Comparison of ENCODE assay signal across 14 cellular contexts in genomic region chr20:56412949-56413348, GRCh38. TPM values are rescaled to one million over a fixed set of nuclear protein-coding genes. Genes with fewer than 3 reads are reported as not detected.
DNase-seq lines count a peak whose midpoint lies in the region; ATAC-seq and TF ChIP-seq lines count a peak whose summit lies in the region.
"Had no signal": no experiment of that assay in that cellular context is flagged by ENCODE, and none has a peak within 500 bp of the region (broad histone marks: within the 10 kb centered on the region; RNA-seq: fewer than 3 reads in every experiment).

No MANE protein-coding gene starts in this region.

- peaks cover 10% of the 10 kb centered on the region for H3K9me3 Mint-ChIP-seq in T-helper 1 cell treated with Interleukin-12 subunit alpha and Interleukin-12 subunit beta and Interleukin-4 antibody, amounts not matched to agents 30 μg/mL and 1 μg/mL, for 36 hours
- no peaks in the 10 kb centered on the region for H3K9me3 Mint-ChIP-seq in activated CD4-positive, alpha-beta memory T cell treated with anti-CD3 and anti-CD28 coated beads for 36 hours

- H3K4me1 Mint-ChIP-seq in T-helper 1 cell treated with Interleukin-12 subunit alpha and Interleukin-12 subunit beta and Interleukin-4 antibody, amounts not matched to agents 30 μg/mL and 1 μg/mL, for 36 hours (ENCODE audit: low read depth) = peaks cover 41% of the 10 kb centered on the region
- peaks cover 70% of the 10 kb centered on the region for H3K4me1 Mint-ChIP-seq in activated CD4-positive, alpha-beta memory T cell treated with anti-CD3 and anti-CD28 coated beads for 36 hours (ENCODE audit: low read depth)

- CTCF ChIA-PET in activated CD4-positive, alpha-beta memory T cell treated with anti-CD3 and anti-CD28 coated beads for 36 hours (lab: Charles Lee) = interaction anchor here (1.5 to 2.0 kb wide), 6 partner anchors 10 to 41 kb away, joined by 4 to 10 read pairs (median 6); partner anchors contain the start of genes AURKA and CSTF1

- WGBS in esophagus squamous epithelium, 2 donors = 96 to 100% methylated on average over 3 of the region's 3 CpGs
- WGBS in spleen, 5 donors = 84 to 93% (median 88%) methylated on average over 3 of the region's 3 CpGs

- TF ChIP-seq CTCF in esophagus squamous epithelium (IDR thresholded peaks at IDR 0.05) (no peak), spleen (IDR thresholded peaks at IDR 0.05 in 8 of 11, conservative IDR thresholded peaks at IDR 0.05 in 3 of 11) (no peak)

- H3K9me3 ChIP-seq in esophagus squamous epithelium (no peaks in the 10 kb centered on the region), spleen (no peaks in the 10 kb centered on the region)

- H3K27ac ChIP-seq in esophagus squamous epithelium = peak overlapping the region; percentile 36 to 80 (median 64)
- peak overlapping the region; percentile 71 to 92 (median 86) for H3K27ac ChIP-seq in spleen
- H3K27ac ChIP-seq: 22Rv1, cardiac muscle cell had no signal

- H3K4me3 ChIP-seq in esophagus squamous epithelium (peak overlapping the region in 2 of 4 donors; percentile 17 to 47), spleen (peak overlapping the region in 7 of 8 donors; percentile 30 to 67 (median 34))
- H3K4me3 ChIP-seq: cardiac muscle cell had no signal

- intact Hi-C loops in activated CD4-positive, alpha-beta memory T cell treated with anti-CD3 and anti-CD28 coated beads for 36 hours (cut with micrococcal nuclease) = loop anchor here (1.0 to 10.0 kb wide), 2 partner anchors 21 to 982 kb away; partner anchors contain the start of genes AURKA, CSTF1 and RBM38
- intact Hi-C loops in esophagus squamous epithelium (cut with DNase I) = no loop called here
- intact Hi-C loops in spleen (cut with DNase I; ENCODE audit: low total_unique reads) = no loop called here

- DNase-seq in T-helper 1 cell = no peak
- DNase-seq in activated CD4-positive, alpha-beta memory T cell treated with anti-CD3 and anti-CD28 coated beads for 36 hours = no peak
- no peak for DNase-seq in esophagus squamous epithelium (lab: John Stamatoyannopoulos, UW)
- no peak for DNase-seq in spleen
- no peak for DNase-seq in NCI-H1092 (lab: John Stamatoyannopoulos, UW)
- no peak for DNase-seq in NCI-H146 treated with DMSO at 0.1 percent for 48 hours (lab: John Stamatoyannopoulos, UW; ENCODE audit: unreplicated experiment)
- DNase-seq: DMS153, MM.1S, PC-3 had no signal

- TF ChIP-seq POLR2A in esophagus squamous epithelium (IDR thresholded peaks at IDR 0.05) (no peak), spleen (IDR thresholded peaks at IDR 0.05) (no peak)

- H3K36me3 Mint-ChIP-seq in T-helper 1 cell treated with Interleukin-12 subunit alpha and Interleukin-12 subunit beta and Interleukin-4 antibody, amounts not matched to agents 30 μg/mL and 1 μg/mL, for 36 hours (ENCODE audit: low read depth) = peaks cover 43% of the 10 kb centered on the region
- H3K36me3 Mint-ChIP-seq in activated CD4-positive, alpha-beta memory T cell treated with anti-CD3 and anti-CD28 coated beads for 36 hours = peaks cover 25% of the 10 kb centered on the region

- H3K4me3 Mint-ChIP-seq in T-helper 1 cell treated with Interleukin-12 subunit alpha and Interleukin-12 subunit beta and Interleukin-4 antibody, amounts not matched to agents 30 μg/mL and 1 μg/mL, for 36 hours = peak overlapping the region; percentile 92
- peak overlapping the region; percentile 83 for H3K4me3 Mint-ChIP-seq in activated CD4-positive, alpha-beta memory T cell treated with anti-CD3 and anti-CD28 coated beads for 36 hours

- no peaks in the 10 kb centered on the region for H3K27me3 Mint-ChIP-seq in T-helper 1 cell treated with Interleukin-12 subunit alpha and Interleukin-12 subunit beta and Interleukin-4 antibody, amounts not matched to agents 30 μg/mL and 1 μg/mL, for 36 hours (ENCODE audit: low read depth)
- no peaks in the 10 kb centered on the region for H3K27me3 Mint-ChIP-seq in activated CD4-positive, alpha-beta memory T cell treated with anti-CD3 and anti-CD28 coated beads for 36 hours

- ATAC-seq in HG03460 (IDR thresholded peaks at IDR 0.05; ENCODE audit: unreplicated experiment) = no peak

- POLR2A ChIA-PET in activated CD4-positive, alpha-beta memory T cell treated with anti-CD3 and anti-CD28 coated beads for 36 hours (lab: Charles Lee) = interaction anchor here (0.7 to 3.7 kb wide), 11 partner anchors 10 to 56 kb away, joined by 3 to 27 read pairs (median 6); partner anchors contain the start of genes AURKA, CSTF1 and RTF2

- peak overlapping the region; percentile 92 for H3K27ac Mint-ChIP-seq in T-helper 1 cell treated with Interleukin-12 subunit alpha and Interleukin-12 subunit beta and Interleukin-4 antibody, amounts not matched to agents 30 μg/mL and 1 μg/mL, for 36 hours
- peak overlapping the region; percentile 91 for H3K27ac Mint-ChIP-seq in activated CD4-positive, alpha-beta memory T cell treated with anti-CD3 and anti-CD28 coated beads for 36 hours

- H3K4me1 ChIP-seq in esophagus squamous epithelium (peaks cover 0 to 18% (median 7%) of the 10 kb centered on the region in 3 donors), spleen (peaks cover 18 to 94% (median 64%) of the 10 kb centered on the region in 6 donors)

- H3K36me3 ChIP-seq in esophagus squamous epithelium (peaks cover 0 to 15% (median 0%) of the 10 kb centered on the region in 3 donors), spleen (peaks cover 0 to 21% (median 5%) of the 10 kb centered on the region in 6 donors)

- H3K27me3 ChIP-seq in esophagus squamous epithelium (no peaks in the 10 kb centered on the region), spleen (replicated peaks in 1 of 7) (no peaks in the 10 kb centered on the region)
- H3K27me3 ChIP-seq: cardiac muscle cell had no signal

RNA-seq across cellular contexts. Expression of gene CASS4, which starts 0.9 kb away (rescaled TPM):
- total RNA-seq in activated CD4-positive, alpha-beta memory T cell treated with anti-CD3 and anti-CD28 coated beads for 36 hours = 1 to 10 TPM; 7.8 to 8.6 TPM
- total RNA-seq in esophagus squamous epithelium = 1 to 10 TPM in 1 of 4 donors, under 1 TPM in 3; 0.22 to 1.3 (median 0.63) TPM
- total RNA-seq in spleen = 10 to 100 TPM; 10.3 to 15.5 (median 12.5) TPM
- 1 to 10 TPM; 1.2 to 1.9 (median 1.6) TPM for polyA plus RNA-seq in spleen
- total RNA-seq: osteocyte had no signal
- polyA plus RNA-seq: cardiac muscle cell had no signal

RNA-seq across cellular contexts. Expression of gene CSTF1, which starts 20.5 kb away (rescaled TPM):
- total RNA-seq in activated CD4-positive, alpha-beta memory T cell treated with anti-CD3 and anti-CD28 coated beads for 36 hours = 10 to 100 TPM; 53.9 to 56.6 TPM
- 10 to 100 TPM; 13.2 to 33.5 (median 24.1) TPM for total RNA-seq in esophagus squamous epithelium
- total RNA-seq in spleen = 10 to 100 TPM; 24.4 to 45.0 (median 32.9) TPM
- polyA plus RNA-seq in spleen = 10 to 100 TPM in 2 of 3 donors, 1 to 10 TPM in 1; 9.8 to 13.8 (median 10.9) TPM

RNA-seq across cellular contexts. Expression of gene AURKA, which starts 20.9 kb away (rescaled TPM):
- 100 to 1,000 TPM in 1 of 2 experiments, 10 to 100 TPM in 1; 99.7 to 101 TPM for total RNA-seq in activated CD4-positive, alpha-beta memory T cell treated with anti-CD3 and anti-CD28 coated beads for 36 hours
- 10 to 100 TPM in 2 of 4 donors, 1 to 10 TPM in 2; 2.9 to 25.8 (median 12.3) TPM for total RNA-seq in esophagus squamous epithelium
- 10 to 100 TPM in 1 of 7 donors, 1 to 10 TPM in 6; 3.0 to 10.0 (median 7.5) TPM for total RNA-seq in spleen
- polyA plus RNA-seq in spleen = 1 to 10 TPM; 1.6 to 7.2 (median 5.1) TPM

RNA-seq across cellular contexts. Expression of gene FAM210B, which starts 54.2 kb away (rescaled TPM):
- 1 to 10 TPM; 5.5 to 5.9 TPM for total RNA-seq in activated CD4-positive, alpha-beta memory T cell treated with anti-CD3 and anti-CD28 coated beads for 36 hours
- total RNA-seq in esophagus squamous epithelium (10 to 100 TPM; 14.0 to 46.2 (median 29.1) TPM), spleen (10 to 100 TPM; 18.0 to 48.4 (median 30.3) TPM)
- polyA plus RNA-seq in spleen = 10 to 100 TPM in 2 of 3 donors, 1 to 10 TPM in 1; 9.4 to 16.3 (median 10.8) TPM

RNA-seq across cellular contexts. Expression of gene RTF2, which starts 55.5 kb away (rescaled TPM):
- 10 to 100 TPM; 81.8 to 83.1 TPM for total RNA-seq in activated CD4-positive, alpha-beta memory T cell treated with anti-CD3 and anti-CD28 coated beads for 36 hours
- 10 to 100 TPM; 40.3 to 53.6 (median 44.7) TPM for total RNA-seq in esophagus squamous epithelium
- 10 to 100 TPM; 50.3 to 89.3 (median 72.7) TPM for total RNA-seq in spleen
- polyA plus RNA-seq in spleen = 10 to 100 TPM; 66.2 to 83.9 (median 83.8) TPM
